8 cellular contexts compared by ENCODE assay signal in the genomic region with DNA sequence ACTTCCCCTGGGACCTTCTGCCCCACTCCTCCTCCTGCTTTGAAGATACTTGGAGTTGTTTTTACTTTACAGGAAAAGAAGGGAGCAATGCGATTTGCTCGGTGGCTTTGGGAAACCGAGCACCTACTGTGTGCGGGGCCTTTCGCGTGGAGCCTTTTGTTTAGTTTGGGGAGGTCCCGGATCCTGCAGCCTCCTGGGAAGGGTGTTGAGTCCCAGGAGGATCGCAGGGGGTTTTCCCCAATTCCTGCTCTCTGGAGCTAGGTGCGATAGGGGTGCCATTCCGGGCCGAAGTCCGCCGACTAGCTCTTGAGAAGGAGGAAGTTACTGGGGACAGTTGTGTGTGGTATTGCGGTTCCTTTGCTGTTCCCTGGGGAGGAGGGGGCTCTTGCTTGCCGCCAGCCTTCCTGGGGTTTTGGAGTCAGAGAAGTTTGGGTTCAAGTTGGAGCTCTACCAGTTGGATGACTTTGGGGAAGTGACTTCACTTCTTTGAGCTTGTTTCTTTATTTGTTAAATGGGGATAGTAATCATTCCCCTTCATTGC. TPM values are rescaled to one million over a fixed set of nuclear protein-coding genes. Genes with fewer than 3 reads are reported as not detected.
DNase-seq lines count a peak whose midpoint lies in the region; ATAC-seq and TF ChIP-seq lines count a peak whose summit lies in the region.

No MANE protein-coding gene starts in this region.

- H3K56ac ChIP-seq in mesendoderm (ENCODE audit: low read length) = peak overlapping the region; percentile 85

- H2BK5ac ChIP-seq in mesendoderm (ENCODE audit: low read length) = no peak overlapping the region

- peak overlapping the region; percentile 71 for H3K9ac ChIP-seq in mesendoderm (ENCODE audit: low read length)

- H3K27ac Mint-ChIP-seq in MCF 10A (ENCODE audit: low read depth, unreplicated experiment) = peak overlapping the region; percentile 42

- H3K4me1 ChIP-seq in mesendoderm (ENCODE audit: control insufficient read depth, low read depth, low read length) = peaks cover 4% of the 10 kb centered on the region
- no peaks in the 10 kb centered on the region for H3K4me1 ChIP-seq in uterus

- peak overlapping the region; percentile 78 for H3K27ac ChIP-seq in C4-2B
- no peak overlapping the region for H3K27ac ChIP-seq in mesendoderm (ENCODE audit: low read depth, low read length)
- H3K27ac ChIP-seq in uterus = no peak overlapping the region

- no TSS peak for BruUV-seq in MCF 10A (replicated peaks; lab: Mats Ljungman, UMichigan)

- H3K79me2 ChIP-seq in mesendoderm (ENCODE audit: control insufficient read depth, insufficient read depth, low read length) = peaks cover 33% of the 10 kb centered on the region

- H3K36me3 ChIP-seq in mesendoderm (ENCODE audit: control insufficient read depth, insufficient read depth, low read length) (no peaks in the 10 kb centered on the region), uterus (no peaks in the 10 kb centered on the region)

- ATAC-seq in GM19463 (IDR thresholded peaks at IDR 0.05; ENCODE audit: unreplicated experiment) = peak; percentile 26

- no peak for TF ChIP-seq POLR2A in uterus (IDR thresholded peaks at IDR 0.05)

- peak overlapping the region; percentile 99 for H3K23ac ChIP-seq in mesendoderm (ENCODE audit: low read length)

- no peaks in the 10 kb centered on the region for H3K9me3 ChIP-seq in uterus

- H3K79me1 ChIP-seq in mesendoderm (ENCODE audit: low read length) = peaks cover 13% of the 10 kb centered on the region

- H4K5ac ChIP-seq in mesendoderm (ENCODE audit: low read length) = no peak overlapping the region

- H3K4me1 Mint-ChIP-seq in MCF 10A (ENCODE audit: insufficient read depth, unreplicated experiment) = peaks cover 12% of the 10 kb centered on the region

- no peaks in the 10 kb centered on the region for H3K27me3 ChIP-seq in mesendoderm (ENCODE audit: insufficient read depth, low read length, poor library complexity)
- H3K27me3 ChIP-seq in uterus = no peaks in the 10 kb centered on the region

- DNase-seq in NCI-H69 (lab: John Stamatoyannopoulos, UW) = peak; percentile 31
- peak; percentile 29 for DNase-seq in MCF 10A (ENCODE audit: unreplicated experiment)
- DNase-seq in mesendoderm = peak; percentile 46
- DNase-seq in uterus = no peak
- DNase-seq in NCI-H1105 (lab: John Stamatoyannopoulos, UW) = no peak
- no peak for DNase-seq in NK-92 (lab: John Stamatoyannopoulos, UW; ENCODE audit: unreplicated experiment)

- no peak overlapping the region for H2BK15ac ChIP-seq in mesendoderm (replicated peaks; ENCODE audit: low read depth)

- H3K36me3 Mint-ChIP-seq in MCF 10A (ENCODE audit: insufficient read depth, unreplicated experiment) = no peaks in the 10 kb centered on the region

- H3K18ac ChIP-seq in mesendoderm (ENCODE audit: low read length) = peak overlapping the region; percentile 99

- H3K4me3 ChIP-seq in mesendoderm (ENCODE audit: low read length) (peak overlapping the region; percentile 46), uterus (peak overlapping the region; percentile 34 to 60)

- no peak overlapping the region for H4K8ac ChIP-seq in mesendoderm (ENCODE audit: low read depth, low read length)

- no peak overlapping the region for H3K4ac ChIP-seq in mesendoderm (ENCODE audit: low read depth, low read length)

- CTCF ChIA-PET in MCF 10A (lab: Yijun Ruan, JAX) = interaction anchor here (0.6 to 2.6 kb wide), 6 partner anchors 9 to 209 kb away, joined by 3 to 13 read pairs (median 3); partner anchors contain the start of gene UBC

- TF ChIP-seq CTCF in C4-2B (conservative IDR thresholded peaks at IDR 0.05) (no peak), MCF 10A (IDR thresholded peaks at IDR 0.05; ENCODE audit: unreplicated experiment) (no peak), uterus (IDR thresholded peaks at IDR 0.05) (no peak)

- peak overlapping the region; percentile 73 for H2AK5ac ChIP-seq in mesendoderm (ENCODE audit: low read length)

- H3K4me3 Mint-ChIP-seq in MCF 10A (ENCODE audit: unreplicated experiment) = peak overlapping the region; percentile 93

- no peaks in the 10 kb centered on the region for H3K27me3 Mint-ChIP-seq in MCF 10A (ENCODE audit: insufficient read depth, unreplicated experiment)

- no peak overlapping the region for H2BK120ac ChIP-seq in mesendoderm (ENCODE audit: low read depth, low read length)

- intact Hi-C loops in MCF 10A (cut with micrococcal nuclease) (loop anchor here (5.0 kb wide), 2 partner anchors 73 to 88 kb away; partner anchors contain the start of gene AACS), uterus (cut with DNase I; ENCODE audit: low total_unique reads) (no loop called here)

- POLR2A ChIA-PET in MCF 10A (lab: Yijun Ruan, JAX) = interaction anchor here (0.7 to 3.4 kb wide), 11 partner anchors 28 to 127 kb away, joined by 3 to 31 read pairs (median 3); partner anchors contain the start of genes AACS and UBC

- no CpG with 5 or more reads among the region's 15 CpGs for WGBS in mesendoderm (ENCODE audit: extremely low coverage, insufficient coverage, low lambda C conversion rate)

- H3K9me3 Mint-ChIP-seq in MCF 10A (ENCODE audit: unreplicated experiment) = no peaks in the 10 kb centered on the region

- H3K4me2 ChIP-seq in mesendoderm (ENCODE audit: low read length) = peak overlapping the region; percentile 75

RNA-seq across cellular contexts. Expression of gene BRI3BP, which starts 1.1 kb away (rescaled TPM):
- total RNA-seq in MCF 10A (2022) = 11.9 and 16.0 TPM in 2 replicates
- 6.5 TPM for polyA plus RNA-seq in mesendoderm (2013, experiment 1 of 2)
- 6.6 TPM for polyA plus RNA-seq in mesendoderm (2013, experiment 2 of 2)
- 1 to 10 TPM in 3 of 4 donors, under 1 TPM in 1; 0.59 to 8.9 (median 3.2) TPM for total RNA-seq in uterus

RNA-seq across cellular contexts. Expression of gene DHX37, which starts 5.6 kb away (rescaled TPM):
- 12.7 and 19.0 TPM in 2 replicates for total RNA-seq in MCF 10A (2022)
- polyA plus RNA-seq in mesendoderm (2013, experiment 1 of 2) = 26.3 TPM
- polyA plus RNA-seq in mesendoderm (2013, experiment 2 of 2) = 26.5 TPM
- total RNA-seq in uterus = 10 to 100 TPM in 2 of 4 donors, 1 to 10 TPM in 1, under 1 TPM in 1; 0.88 to 18.9 (median 7.2) TPM

Comparison
In these comparisons a context has a peak if more than half of its experiments do, and no peak if none do; other contexts are left out.
1. DNase-seq: peak in NCI-H69 (single experiment), MCF 10A (single experiment) and mesendoderm (single experiment); none in uterus (0 of 2), NCI-H1105 (single experiment) and NK-92 (single experiment).